Comparison of ENCODE assay signal across 9 cellular contexts in genomic region chr11:2944953-2945756, GRCh38. TPM values are rescaled to one million over a fixed set of nuclear protein-coding genes. Genes with fewer than 3 reads are reported as not detected.
DNase-seq lines count a peak whose midpoint lies in the region; ATAC-seq and TF ChIP-seq lines count a peak whose summit lies in the region.
"Had no signal": no experiment of that assay in that cellular context is flagged by ENCODE, and none has a peak within 500 bp of the region (broad histone marks: within the 10 kb centered on the region; RNA-seq: fewer than 3 reads in every experiment).

No MANE protein-coding gene starts in this region.

- TF ChIP-seq CTCF in epithelial cell of esophagus (IDR thresholded peaks at IDR 0.05; ENCODE audit: insufficient read depth, low read depth, low read length, missing control alignments) (no peak), Caco-2 (IDR thresholded peaks at IDR 0.05; ENCODE audit: insufficient read depth in 1 of 2, low read depth in 1 of 2, low read length in 1 of 2, severe bottlenecking in 1 of 2, unreplicated experiment in 1 of 2) (no peak)

- ATAC-seq in HG03097 (IDR thresholded peaks at IDR 0.05; ENCODE audit: low FRiP score, unreplicated experiment): no peak

- no peaks in the 10 kb centered on the region for H3K27me3 ChIP-seq in Caco-2 (replicated peaks; ENCODE audit: control insufficient read depth, insufficient read depth, low read length)

- H3K27ac Mint-ChIP-seq in Caco-2 (ENCODE audit: unreplicated experiment): no peak overlapping the region

- H3K4me1 Mint-ChIP-seq in Caco-2 (ENCODE audit: low read depth, unreplicated experiment): peaks cover 13% of the 10 kb centered on the region

- no peak overlapping the region for H3K4me3 Mint-ChIP-seq in Caco-2 (ENCODE audit: unreplicated experiment)

- H3K9me3 Mint-ChIP-seq in Caco-2 (ENCODE audit: unreplicated experiment): no peaks in the 10 kb centered on the region

- intact Hi-C loops in Caco-2 (cut with micrococcal nuclease; ENCODE audit: unreplicated experiment): no loop called here

- H3K4me1 ChIP-seq in mesodermal cell (ENCODE audit: control insufficient read depth, insufficient read depth, low read length, poor library complexity, severe bottlenecking): peaks cover 14% of the 10 kb centered on the region
- no peaks in the 10 kb centered on the region for H3K4me1 ChIP-seq in Caco-2

- H3K36me3 ChIP-seq in mesodermal cell (ENCODE audit: control insufficient read depth, insufficient read depth, low read length): peaks cover 73% of the 10 kb centered on the region
- H3K36me3 ChIP-seq in Caco-2 (ENCODE audit: control insufficient read depth, insufficient read depth, low read length): peaks cover 3% of the 10 kb centered on the region

- H3K4me3 ChIP-seq in epithelial cell of esophagus (ENCODE audit: low read length) (no peak overlapping the region), mesodermal cell (ENCODE audit: extremely low read depth, insufficient read depth, low read length, poor library complexity, severe bottlenecking) (no peak overlapping the region), Caco-2 (ENCODE audit: low read depth, low read length) (no peak overlapping the region)

- peak overlapping the region; percentile 26 for H3K27ac ChIP-seq in mesodermal cell (ENCODE audit: low read depth, low read length, severe bottlenecking)
- H3K27ac ChIP-seq: HL-60 had no signal

- no TSS peak for BruUV-seq in Caco-2 (replicated peaks; lab: Mats Ljungman, UMichigan)

- H3K9me3 ChIP-seq in mesodermal cell (ENCODE audit: control insufficient read depth, low read length) (no peaks in the 10 kb centered on the region), Caco-2 (no peaks in the 10 kb centered on the region)

- CTCF ChIA-PET in Caco-2 (lab: Charles Lee): no interaction called here

- POLR2A ChIA-PET in Caco-2 (lab: Charles Lee): no interaction called here

- H3K27me3 Mint-ChIP-seq in Caco-2 (ENCODE audit: insufficient read depth, unreplicated experiment): no peaks in the 10 kb centered on the region

- H3K36me3 Mint-ChIP-seq in Caco-2 (ENCODE audit: insufficient read depth, unreplicated experiment): peaks cover 94% of the 10 kb centered on the region

- 0 to 39% methylated on average over 1 to 12 of the region's 18 CpGs for WGBS in mesodermal cell (ENCODE audit: insufficient coverage in 2 of 2), 2 experiments

- peak; percentile 95 for DNase-seq in GM03348 (ENCODE audit: low spot score)
- DNase-seq in activated CD4-positive, alpha-beta T cell treated with anti-CD3 and anti-CD28 coated beads, Interleukin-2, amount 50 U/mL, for 1 hour: peak; percentile 45
- DNase-seq in epithelial cell of esophagus (ENCODE audit: low read depth): peak; percentile 74
- DNase-seq in stimulated activated naive CD4-positive, alpha-beta T cell treated with Interleukin-2 at 50 U/mL for 16 hours (lab: John Stamatoyannopoulos, UW): peak; percentile 42
- DNase-seq in Caco-2: no peak
- DNase-seq in NCI-H2171 (lab: John Stamatoyannopoulos, UW): no peak

RNA-seq across cellular contexts. Expression of gene PHLDA2, which starts 15.9 kb away (rescaled TPM):
- 66.5 TPM for polyA plus RNA-seq in mesodermal cell (2013, experiment 1 of 2)
- polyA plus RNA-seq in mesodermal cell (2013, experiment 2 of 2): 50.0 TPM
- total RNA-seq in Caco-2 (2022): 18.7 and 19.1 TPM in 2 replicates

RNA-seq across cellular contexts. Expression of gene NAP1L4, which starts 47.0 kb away (rescaled TPM):
- polyA plus RNA-seq in mesodermal cell (2013, experiment 1 of 2): 155 TPM
- 156 TPM for polyA plus RNA-seq in mesodermal cell (2013, experiment 2 of 2)
- 210 and 215 TPM in 2 replicates for total RNA-seq in Caco-2 (2022)

RNA-seq across cellular contexts. Expression of gene CDKN1C, which starts 59.6 kb away (rescaled TPM):
- polyA plus RNA-seq in mesodermal cell (2013, experiment 1 of 2): 126 TPM
- polyA plus RNA-seq in mesodermal cell (2013, experiment 2 of 2): 129 TPM
- total RNA-seq in Caco-2 (2022): 15.0 and 25.5 TPM in 2 replicates

Comparison
In these comparisons a context has a peak if more than half of its experiments do, and no peak if none do; other contexts are left out.
1. DNase-seq: peak in GM03348 (single experiment), activated CD4-positive, alpha-beta T cell treated with anti-CD3 and anti-CD28 coated beads, Interleukin-2, amount 50 U/mL, for 1 hour (single experiment), epithelial cell of esophagus (single experiment) and stimulated activated naive CD4-positive, alpha-beta T cell treated with Interleukin-2 at 50 U/mL for 16 hours (single experiment); none in Caco-2 (0 of 2) and NCI-H2171 (single experiment).